8 cellular contexts compared by ENCODE assay signal in the genomic region with DNA sequence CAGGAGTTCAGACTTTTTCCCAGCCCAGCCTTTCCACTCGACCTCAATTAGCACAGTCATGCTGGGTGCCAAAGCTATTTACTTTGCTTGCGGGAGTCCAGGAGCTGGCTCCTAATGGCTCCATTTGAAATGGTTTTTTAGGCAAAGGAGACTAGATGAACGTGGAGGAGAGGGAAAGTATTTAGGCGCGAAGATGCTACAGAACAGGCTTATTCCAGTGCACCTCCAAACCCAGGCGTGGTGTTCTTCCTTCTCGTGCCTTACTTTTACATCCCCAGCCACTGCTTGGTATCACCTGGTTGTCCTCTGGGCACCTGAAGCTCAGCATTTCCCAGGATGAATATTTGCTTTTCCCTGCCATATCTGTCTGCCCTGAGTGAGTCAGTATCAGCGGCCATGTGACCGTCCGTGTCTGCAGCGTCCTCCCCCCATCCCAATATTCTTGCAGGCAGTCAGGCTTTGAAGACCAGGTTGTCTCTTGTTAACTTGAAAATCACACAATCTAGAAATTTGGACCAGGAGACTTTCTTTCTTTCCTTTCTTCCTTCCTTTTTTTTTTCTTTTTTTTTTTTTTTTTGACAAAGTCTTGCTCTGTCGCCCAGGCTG.
DNase-seq lines count a peak whose midpoint lies in the region; ATAC-seq and TF ChIP-seq lines count a peak whose summit lies in the region.

No MANE protein-coding gene starts in this region.

- no peak for TF ChIP-seq CTCF in transverse colon (IDR thresholded peaks at IDR 0.05)

- ATAC-seq in stimulated activated naive CD8-positive, alpha-beta T cell treated with anti-CD3 and anti-CD28 coated beads, Interleukin-15, Interleukin-2, amounts not matched to agents 100 U/mL and 50 U/mL, for 24 hours = no peak
- ATAC-seq in GM18511 (IDR thresholded peaks at IDR 0.05; ENCODE audit: unreplicated experiment) (no peak), GM21390 (IDR thresholded peaks at IDR 0.05; ENCODE audit: unreplicated experiment) (no peak), HG02870 (IDR thresholded peaks at IDR 0.05; ENCODE audit: unreplicated experiment) (no peak)

- peaks cover 4% of the 10 kb centered on the region for H3K9me3 Mint-ChIP-seq in stimulated activated naive CD8-positive, alpha-beta T cell treated with anti-CD3 and anti-CD28 coated beads, Interleukin-15, Interleukin-2, amounts not matched to agents 100 ng/mL and 50 ng/mL, for 24 hours
- no peaks in the 10 kb centered on the region for H3K9me3 Mint-ChIP-seq in activated T-helper 1 cell treated with anti-CD3 and anti-CD28 coated beads, Interleukin-12 subunit alpha, Interleukin-12 subunit beta, Interleukin-2, Interleukin-4 antibody, amounts not matched to agents 30 ng/mL and 10 ng/mL and 1 ng/mL, durations not matched to agents 14 hours and 24 hours and 36 hours

- H3K9me3 ChIP-seq in transverse colon = no peaks in the 10 kb centered on the region

- peak overlapping the region; percentile 91 for H3K27ac ChIP-seq in transverse colon

- peak overlapping the region; percentile 90 for H3K4me3 Mint-ChIP-seq in stimulated activated naive CD8-positive, alpha-beta T cell treated with anti-CD3 and anti-CD28 coated beads, Interleukin-15, Interleukin-2, amounts not matched to agents 100 ng/mL and 50 ng/mL, for 24 hours
- peak overlapping the region; percentile 89 for H3K4me3 Mint-ChIP-seq in activated T-helper 1 cell treated with anti-CD3 and anti-CD28 coated beads, Interleukin-12 subunit alpha, Interleukin-12 subunit beta, Interleukin-2, Interleukin-4 antibody, amounts not matched to agents 30 ng/mL and 10 ng/mL and 1 ng/mL, durations not matched to agents 14 hours and 24 hours and 36 hours

- no peaks in the 10 kb centered on the region for H3K36me3 Mint-ChIP-seq in stimulated activated naive CD8-positive, alpha-beta T cell treated with anti-CD3 and anti-CD28 coated beads, Interleukin-15, Interleukin-2, amounts not matched to agents 100 ng/mL and 50 ng/mL, for 24 hours (ENCODE audit: low read depth)
- no peaks in the 10 kb centered on the region for H3K36me3 Mint-ChIP-seq in activated T-helper 1 cell treated with anti-CD3 and anti-CD28 coated beads, Interleukin-12 subunit alpha, Interleukin-12 subunit beta, Interleukin-2, Interleukin-4 antibody, amounts not matched to agents 30 ng/mL and 10 ng/mL and 1 ng/mL, durations not matched to agents 14 hours and 24 hours and 36 hours (ENCODE audit: low read depth)

- no peaks in the 10 kb centered on the region for H3K36me3 ChIP-seq in transverse colon

- H3K27ac Mint-ChIP-seq in stimulated activated naive CD8-positive, alpha-beta T cell treated with anti-CD3 and anti-CD28 coated beads, Interleukin-15, Interleukin-2, amounts not matched to agents 100 ng/mL and 50 ng/mL, for 24 hours = peak overlapping the region; percentile 99
- peak overlapping the region; percentile 100 for H3K27ac Mint-ChIP-seq in activated T-helper 1 cell treated with anti-CD3 and anti-CD28 coated beads, Interleukin-12 subunit alpha, Interleukin-12 subunit beta, Interleukin-2, Interleukin-4 antibody, amounts not matched to agents 30 ng/mL and 10 ng/mL and 1 ng/mL, durations not matched to agents 14 hours and 24 hours and 36 hours

- DNase-seq in stimulated activated naive CD8-positive, alpha-beta T cell treated with anti-CD3 and anti-CD28 coated beads, Interleukin-15, Interleukin-2, amounts not matched to agents 100 U/mL and 50 U/mL, for 24 hours = no peak
- no peak for DNase-seq in activated T-helper 1 cell treated with anti-CD3 and anti-CD28 coated beads, Interleukin-12 subunit alpha, Interleukin-12 subunit beta, Interleukin-2, Interleukin-4 antibody, amounts not matched to agents 30 ng/mL and 10 ng/mL and 1 ng/mL, durations not matched to agents 14 hours and 24 hours and 36 hours (ENCODE audit: low spot score)
- DNase-seq in iPS-NIHi7 (ENCODE audit: extremely low spot score) = peak; percentile 22
- DNase-seq in transverse colon = no peak

- WGBS in transverse colon (ENCODE audit: low coverage in 1 of 2), 2 donors = 72 to 80% methylated on average over 7 to 12 of the region's 12 CpGs

- no peaks in the 10 kb centered on the region for H3K27me3 ChIP-seq in transverse colon

- no peak for TF ChIP-seq POLR2A in transverse colon (IDR thresholded peaks at IDR 0.05)

- peaks cover 5 to 22% (median 11%) of the 10 kb centered on the region in 4 donors for H3K4me1 ChIP-seq in transverse colon

- H3K27me3 Mint-ChIP-seq in stimulated activated naive CD8-positive, alpha-beta T cell treated with anti-CD3 and anti-CD28 coated beads, Interleukin-15, Interleukin-2, amounts not matched to agents 100 ng/mL and 50 ng/mL, for 24 hours = no peaks in the 10 kb centered on the region
- peaks cover 10% of the 10 kb centered on the region for H3K27me3 Mint-ChIP-seq in activated T-helper 1 cell treated with anti-CD3 and anti-CD28 coated beads, Interleukin-12 subunit alpha, Interleukin-12 subunit beta, Interleukin-2, Interleukin-4 antibody, amounts not matched to agents 30 ng/mL and 10 ng/mL and 1 ng/mL, durations not matched to agents 14 hours and 24 hours and 36 hours (ENCODE audit: insufficient read depth)

- intact Hi-C loops in activated T-helper 1 cell treated with anti-CD3 and anti-CD28 coated beads, Interleukin-12 subunit alpha, Interleukin-12 subunit beta, Interleukin-2, Interleukin-4 antibody, amounts not matched to agents 30 ng/mL and 10 ng/mL and 1 ng/mL, durations not matched to agents 14 hours and 24 hours and 36 hours (cut with micrococcal nuclease) = loop anchor here (1.0 to 10.0 kb wide), 12 partner anchors 63 to 1617 kb away; a partner anchor contains a TSS
- intact Hi-C loops in transverse colon (cut with DNase I; ENCODE audit: low total_unique reads) = loop anchor here (10.0 kb wide), 2 partner anchors 200 to 300 kb away; a partner anchor contains a TSS

- TF ChIP-seq EP300 in transverse colon (IDR thresholded peaks at IDR 0.05; ENCODE audit: low read depth) = no peak

- in situ Hi-C loops in transverse colon (cut with MboI; ENCODE audit: low pct_ligation_motif_present in 1 of 4, low pct_unique_long_range_greater_than_20kb in 1 of 4, low sequenced_read_pairs in 3 of 4) = loop anchor here in 1 of 4 donors (25.0 kb wide), 1 partner anchor 578 kb away; no protein-coding TSS in a partner anchor

- peaks cover 27% of the 10 kb centered on the region for H3K4me1 Mint-ChIP-seq in stimulated activated naive CD8-positive, alpha-beta T cell treated with anti-CD3 and anti-CD28 coated beads, Interleukin-15, Interleukin-2, amounts not matched to agents 100 ng/mL and 50 ng/mL, for 24 hours (ENCODE audit: low read depth)
- H3K4me1 Mint-ChIP-seq in activated T-helper 1 cell treated with anti-CD3 and anti-CD28 coated beads, Interleukin-12 subunit alpha, Interleukin-12 subunit beta, Interleukin-2, Interleukin-4 antibody, amounts not matched to agents 30 ng/mL and 10 ng/mL and 1 ng/mL, durations not matched to agents 14 hours and 24 hours and 36 hours (ENCODE audit: low read depth) = peaks cover 39% of the 10 kb centered on the region

- H3K4me3 ChIP-seq in transverse colon = peak overlapping the region in 1 of 4 donors; percentile 92
